Comparison of ENCODE assay signal across 3 cellular contexts in genomic region chr4:176323511-176324160, GRCh38.
TF ChIP-seq lines count a peak whose summit lies in the region.

No MANE protein-coding gene starts in this region.

TF ChIP-seq in SK-N-SH, 30 proteins besides CTCF, POLR2A, EP300 and RAD21:
- TF ChIP-seq YY1 (IDR thresholded peaks at IDR 0.05; ENCODE audit: low read depth) = no peak
- no peak for TF ChIP-seq MEF2A (IDR thresholded peaks at IDR 0.05; ENCODE audit: borderline replicate concordance, low read depth)
- TF ChIP-seq RCOR1 (IDR thresholded peaks at IDR 0.05; ENCODE audit: low read length) = no peak
- TF ChIP-seq, protein P1, sequence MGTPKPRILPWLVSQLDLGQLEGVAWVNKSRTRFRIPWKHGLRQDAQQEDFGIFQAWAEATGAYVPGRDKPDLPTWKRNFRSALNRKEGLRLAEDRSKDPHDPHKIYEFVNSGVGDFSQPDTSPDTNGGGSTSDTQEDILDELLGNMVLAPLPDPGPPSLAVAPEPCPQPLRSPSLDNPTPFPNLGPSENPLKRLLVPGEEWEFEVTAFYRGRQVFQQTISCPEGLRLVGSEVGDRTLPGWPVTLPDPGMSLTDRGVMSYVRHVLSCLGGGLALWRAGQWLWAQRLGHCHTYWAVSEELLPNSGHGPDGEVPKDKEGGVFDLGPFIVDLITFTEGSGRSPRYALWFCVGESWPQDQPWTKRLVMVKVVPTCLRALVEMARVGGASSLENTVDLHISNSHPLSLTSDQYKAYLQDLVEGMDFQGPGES (IDR thresholded peaks at IDR 0.05; ENCODE audit: low read depth, low read length) = no peak
- TF ChIP-seq SMC3 (IDR thresholded peaks at IDR 0.05; ENCODE audit: low read depth, low read length) = no peak
- no peak for TF ChIP-seq NRF1 (IDR thresholded peaks at IDR 0.05; ENCODE audit: low read depth, low read length)
- no peak for TF ChIP-seq USF1 (IDR thresholded peaks at IDR 0.05; ENCODE audit: borderline replicate concordance, low read depth)
- no peak for TF ChIP-seq SIN3A (IDR thresholded peaks at IDR 0.05; ENCODE audit: borderline replicate concordance, low read depth, low read length)
- no peak for TF ChIP-seq CHD2 (IDR thresholded peaks at IDR 0.05; ENCODE audit: low read length, partially characterized antibody)
- no peak for TF ChIP-seq FOXM1 (IDR thresholded peaks at IDR 0.05; ENCODE audit: low read depth)
- TF ChIP-seq RXRA (IDR thresholded peaks at IDR 0.05; ENCODE audit: borderline replicate concordance, low read depth) = no peak
- no peak for TF ChIP-seq TEAD4 (IDR thresholded peaks at IDR 0.05; ENCODE audit: borderline replicate concordance, insufficient read depth)
- no peak for TF ChIP-seq TAF1 (IDR thresholded peaks at IDR 0.05; ENCODE audit: borderline replicate concordance, low read depth, low read length)
- no peak for TF ChIP-seq PBX3 (IDR thresholded peaks at IDR 0.05)

TF ChIP-seq in SK-N-SH treated with all-trans-retinoic acid at 6 μM for 48 hours, 23 proteins besides CTCF, POLR2A, EP300 and RAD21:
- TF ChIP-seq ARNTL (CRISPR knock-in tag; IDR thresholded peaks at IDR 0.05; ENCODE audit: borderline replicate concordance, low read depth) (no peak), TOX (CRISPR knock-in tag; IDR thresholded peaks at IDR 0.05; ENCODE audit: borderline replicate concordance) (no peak), ZC3H10 (CRISPR knock-in tag; IDR thresholded peaks at IDR 0.05) (no peak), TCF4 (CRISPR knock-in tag; IDR thresholded peaks at IDR 0.05; ENCODE audit: borderline replicate concordance) (no peak), ZNF565 (CRISPR knock-in tag; conservative IDR thresholded peaks at IDR 0.05; ENCODE audit: low read depth) (no peak), ZNF70 (CRISPR knock-in tag; IDR thresholded peaks at IDR 0.05) (no peak), ZFP30 (CRISPR knock-in tag; IDR thresholded peaks at IDR 0.05) (no peak), CREB5 (CRISPR knock-in tag; IDR thresholded peaks at IDR 0.05; ENCODE audit: low read depth) (no peak), SNAI2 (CRISPR knock-in tag; IDR thresholded peaks at IDR 0.05) (no peak), GLIS3 (CRISPR knock-in tag; IDR thresholded peaks at IDR 0.05) (no peak), ESRRG (CRISPR knock-in tag; IDR thresholded peaks at IDR 0.05) (no peak), RARB (CRISPR knock-in tag; IDR thresholded peaks at IDR 0.05) (no peak), CSRNP3 (CRISPR knock-in tag; IDR thresholded peaks at IDR 0.05) (no peak), CSDC2 (CRISPR knock-in tag; IDR thresholded peaks at IDR 0.05) (no peak), ZFP3 (CRISPR knock-in tag; IDR thresholded peaks at IDR 0.05) (no peak), ZNF8 (CRISPR knock-in tag; IDR thresholded peaks at IDR 0.05) (no peak)
- TF ChIP-seq, protein P2, sequence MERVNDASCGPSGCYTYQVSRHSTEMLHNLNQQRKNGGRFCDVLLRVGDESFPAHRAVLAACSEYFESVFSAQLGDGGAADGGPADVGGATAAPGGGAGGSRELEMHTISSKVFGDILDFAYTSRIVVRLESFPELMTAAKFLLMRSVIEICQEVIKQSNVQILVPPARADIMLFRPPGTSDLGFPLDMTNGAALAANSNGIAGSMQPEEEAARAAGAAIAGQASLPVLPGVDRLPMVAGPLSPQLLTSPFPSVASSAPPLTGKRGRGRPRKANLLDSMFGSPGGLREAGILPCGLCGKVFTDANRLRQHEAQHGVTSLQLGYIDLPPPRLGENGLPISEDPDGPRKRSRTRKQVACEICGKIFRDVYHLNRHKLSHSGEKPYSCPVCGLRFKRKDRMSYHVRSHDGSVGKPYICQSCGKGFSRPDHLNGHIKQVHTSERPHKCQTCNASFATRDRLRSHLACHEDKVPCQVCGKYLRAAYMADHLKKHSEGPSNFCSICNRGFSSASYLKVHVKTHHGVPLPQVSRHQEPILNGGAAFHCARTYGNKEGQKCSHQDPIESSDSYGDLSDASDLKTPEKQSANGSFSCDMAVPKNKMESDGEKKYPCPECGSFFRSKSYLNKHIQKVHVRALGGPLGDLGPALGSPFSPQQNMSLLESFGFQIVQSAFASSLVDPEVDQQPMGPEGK (CRISPR knock-in tag; IDR thresholded peaks at IDR 0.05; ENCODE audit: borderline replicate concordance) = no peak

TF ChIP-seq in endothelial cell of umbilical vein, 7 proteins besides CTCF, POLR2A, EP300 and RAD21:
- no peak for TF ChIP-seq EZH2 (IDR thresholded peaks at IDR 0.05; ENCODE audit: borderline replicate concordance, low read depth, low read length, severe bottlenecking)
TF ChIP-seq in endothelial cell of umbilical vein: peak in this region for 0.
